In the genomic region with DNA sequence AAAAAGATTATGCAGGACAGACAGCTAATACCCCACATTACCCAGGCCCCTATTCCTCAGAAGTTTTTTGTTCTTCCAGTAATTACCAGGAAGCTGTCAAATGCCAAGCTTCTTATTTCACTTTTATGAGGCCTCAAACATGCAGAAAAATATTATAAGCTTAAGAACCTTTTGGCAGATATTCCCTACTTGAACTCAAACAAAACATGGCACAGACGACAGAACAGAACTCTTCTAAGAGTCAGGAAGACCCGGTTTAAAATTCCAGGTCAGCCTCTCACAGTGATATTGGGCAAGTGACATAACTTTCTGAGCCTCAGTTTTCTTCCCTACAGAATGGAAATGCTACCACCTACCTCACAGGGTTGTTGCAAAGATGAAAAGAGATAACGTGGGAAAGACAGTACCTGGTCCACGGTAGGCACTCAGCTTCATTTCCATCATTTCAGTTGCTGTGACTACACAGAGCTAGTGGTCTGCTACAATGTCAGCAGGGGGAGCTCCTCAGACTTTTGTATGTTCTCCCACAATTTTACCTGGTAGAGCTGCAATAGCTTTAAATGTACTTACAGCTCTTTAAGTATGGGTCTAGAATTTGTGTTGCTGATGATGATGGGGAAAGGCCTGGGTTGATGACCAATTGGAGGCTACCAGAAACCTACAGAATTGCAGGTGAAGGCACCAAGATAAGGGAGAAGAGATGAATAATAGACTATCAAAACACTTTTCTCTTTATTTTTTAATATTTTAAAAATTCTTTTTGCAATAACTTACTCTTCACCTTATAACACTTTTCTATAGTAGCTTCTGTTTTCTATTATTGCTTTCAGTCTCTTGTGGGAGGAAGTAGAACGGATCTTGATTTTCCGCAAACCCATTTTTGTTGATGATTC, we compare ENCODE assay signal across 7 cellular contexts.
DNase-seq lines count a peak whose midpoint lies in the region; ATAC-seq lines count a peak whose summit lies in the region.

No MANE protein-coding gene starts in this region.

- H3K9me3 Mint-ChIP-seq in activated naive CD8-positive, alpha-beta T cell treated with anti-CD3 and anti-CD28 coated beads, Interleukin-2, amount 50 U/mL, for 24 hours: no peaks in the 10 kb centered on the region
- no peaks in the 10 kb centered on the region for H3K9me3 Mint-ChIP-seq in immature natural killer cell
- H3K9me3 Mint-ChIP-seq in stimulated activated memory B cell treated with anti-CD40 and anti-IgM and Interleukin-4, amounts not matched to agents 10 μg/mL and 1 μg/mL and 100 μg/mL, for 72 hours: no peaks in the 10 kb centered on the region

- H3K4me1 ChIP-seq in NT2/D1 (ENCODE audit: insufficient read depth, insufficient read length): peaks cover 3% of the 10 kb centered on the region

- in situ Hi-C loops in G401 (cut with HindIII; ENCODE audit: low sequenced_read_pairs): no loop called here

- H3K27me3 Mint-ChIP-seq in activated naive CD8-positive, alpha-beta T cell treated with anti-CD3 and anti-CD28 coated beads, Interleukin-2, amount 50 U/mL, for 24 hours: no peaks in the 10 kb centered on the region
- no peaks in the 10 kb centered on the region for H3K27me3 Mint-ChIP-seq in immature natural killer cell (ENCODE audit: low read depth in 3 of 3)
- H3K27me3 Mint-ChIP-seq in stimulated activated memory B cell treated with anti-CD40 and anti-IgM and Interleukin-4, amounts not matched to agents 10 μg/mL and 1 μg/mL and 100 μg/mL, for 72 hours: no peaks in the 10 kb centered on the region

- no peaks in the 10 kb centered on the region for H3K9me3 ChIP-seq in NT2/D1 (ENCODE audit: insufficient read depth, low read length)

- peaks cover 9% of the 10 kb centered on the region for H3K36me3 Mint-ChIP-seq in activated naive CD8-positive, alpha-beta T cell treated with anti-CD3 and anti-CD28 coated beads, Interleukin-2, amount 50 U/mL, for 24 hours (ENCODE audit: low read depth)
- H3K36me3 Mint-ChIP-seq in immature natural killer cell: peaks cover 0 to 24% (median 6%) of the 10 kb centered on the region in 3 donors
- peaks cover 47% of the 10 kb centered on the region for H3K36me3 Mint-ChIP-seq in stimulated activated memory B cell treated with anti-CD40 and anti-IgM and Interleukin-4, amounts not matched to agents 10 μg/mL and 1 μg/mL and 100 μg/mL, for 72 hours

- H3K27ac Mint-ChIP-seq in activated naive CD8-positive, alpha-beta T cell treated with anti-CD3 and anti-CD28 coated beads, Interleukin-2, amount 50 U/mL, for 24 hours: no peak overlapping the region
- peak overlapping the region in 2 of 6 donors; percentile 31 to 60 for H3K27ac Mint-ChIP-seq in immature natural killer cell
- no peak overlapping the region for H3K27ac Mint-ChIP-seq in stimulated activated memory B cell treated with anti-CD40 and anti-IgM and Interleukin-4, amounts not matched to agents 10 μg/mL and 1 μg/mL and 100 μg/mL, for 72 hours

- peak; percentile 59 for ATAC-seq in HG03432 (IDR thresholded peaks at IDR 0.05; ENCODE audit: unreplicated experiment)
- peak; percentile 66 for ATAC-seq in activated naive CD8-positive, alpha-beta T cell treated with anti-CD3 and anti-CD28 coated beads, Interleukin-2, amount 50 U/mL, for 24 hours
- peak; percentile 67 for ATAC-seq in stimulated activated memory B cell treated with anti-CD40 and anti-IgM and Interleukin-4, amounts not matched to agents 10 μg/mL and 1 μg/mL and 100 μg/mL, for 72 hours
- ATAC-seq in GM19035 (IDR thresholded peaks at IDR 0.05; ENCODE audit: unreplicated experiment): no peak

- H3K4me1 Mint-ChIP-seq in activated naive CD8-positive, alpha-beta T cell treated with anti-CD3 and anti-CD28 coated beads, Interleukin-2, amount 50 U/mL, for 24 hours: peaks cover 2% of the 10 kb centered on the region
- peaks cover 7 to 27% of the 10 kb centered on the region in 2 donors for H3K4me1 Mint-ChIP-seq in immature natural killer cell
- H3K4me1 Mint-ChIP-seq in stimulated activated memory B cell treated with anti-CD40 and anti-IgM and Interleukin-4, amounts not matched to agents 10 μg/mL and 1 μg/mL and 100 μg/mL, for 72 hours: peaks cover 29% of the 10 kb centered on the region

- no peak overlapping the region for H3K9ac ChIP-seq in NT2/D1 (ENCODE audit: insufficient read length, low read depth)

- no peak overlapping the region for H3K4me3 Mint-ChIP-seq in activated naive CD8-positive, alpha-beta T cell treated with anti-CD3 and anti-CD28 coated beads, Interleukin-2, amount 50 U/mL, for 24 hours
- no peak overlapping the region for H3K4me3 Mint-ChIP-seq in immature natural killer cell
- no peak overlapping the region for H3K4me3 Mint-ChIP-seq in stimulated activated memory B cell treated with anti-CD40 and anti-IgM and Interleukin-4, amounts not matched to agents 10 μg/mL and 1 μg/mL and 100 μg/mL, for 72 hours

- peaks cover 40% of the 10 kb centered on the region for H3K36me3 ChIP-seq in NT2/D1 (ENCODE audit: insufficient read depth, insufficient read length, low read length)

- no peak overlapping the region for H3K4me3 ChIP-seq in NT2/D1 (ENCODE audit: insufficient read length, low read depth)

- no peaks in the 10 kb centered on the region for H3K27me3 ChIP-seq in NT2/D1 (ENCODE audit: insufficient read depth, insufficient read length)

- peak; percentile 79 for DNase-seq in G401 (ENCODE audit: low spot score)
- DNase-seq in NT2/D1 (ENCODE audit: low read depth, low spot score): peak; percentile 38
- peak; percentile 11 for DNase-seq in activated naive CD8-positive, alpha-beta T cell treated with anti-CD3 and anti-CD28 coated beads, Interleukin-2, amount 50 U/mL, for 24 hours
- DNase-seq in immature natural killer cell: peak in 2 of 3 donors; percentile 10 to 21

Comparison
In these comparisons a context has a peak if more than half of its experiments do, and no peak if none do; other contexts are left out.
1. DNase-seq: peak in every context shown above with its lines; median percentile 79 in G401; 38 in NT2/D1; 16 in immature natural killer cell; 11 in activated naive CD8-positive, alpha-beta T cell treated with anti-CD3 and anti-CD28 coated beads, Interleukin-2, amount 50 U/mL, for 24 hours.